8 cellular contexts compared by ENCODE assay signal in genomic region chr4:8192748-8193738, GRCh38. TPM values are rescaled to one million over a fixed set of nuclear protein-coding genes. Genes with fewer than 3 reads are reported as not detected.
A peak's percentile ranks its signal among the peaks of the same experiment; 100 is the strongest.
DNase-seq lines count a peak whose midpoint lies in the region; ATAC-seq, FAIRE-seq and TF ChIP-seq lines count a peak whose summit lies in the region.

No MANE protein-coding gene starts in this region.

- no TSS peak for BruUV-seq in endothelial cell of umbilical vein (replicated peaks; lab: Mats Ljungman, UMichigan)

- H3K4me3 ChIP-seq in A549 = no peak overlapping the region
- H3K4me3 ChIP-seq in endothelial cell of umbilical vein (replicated peaks in 1 of 3; ENCODE audit: insufficient read depth in 1 of 3, low read depth in 1 of 3, low read length in 3 of 3) = no peak overlapping the region

- ATAC-seq in A549 (peak; percentile 56 to 81; a peak in 5 of 6 replicates), GM21825 (IDR thresholded peaks at IDR 0.05; ENCODE audit: unreplicated experiment) (peak; percentile 81)

- no peaks in the 10 kb centered on the region for H4K20me1 ChIP-seq in endothelial cell of umbilical vein (replicated peaks; ENCODE audit: control insufficient read depth, extremely low read depth, insufficient read depth, low read length)

- FAIRE-seq in A549 (lab: Jason Lieb, UNC) (no peak), endothelial cell of umbilical vein (lab: Jason Lieb, UNC) (peak; percentile 92)

- TF ChIP-seq RAD21 in A549 (conservative IDR thresholded peaks at IDR 0.05 in 1 of 2, IDR thresholded peaks at IDR 0.05 in 1 of 2) = peak; percentile 51 to 68; a peak in 4 of 5 replicates
- peak; percentile 56 for TF ChIP-seq RAD21 in Ishikawa (IDR thresholded peaks at IDR 0.05; ENCODE audit: low read depth)

- H3K27ac ChIP-seq in A549 (peak overlapping the region; percentile 26 to 63; a peak in 2 of 6 replicates), endothelial cell of umbilical vein (ENCODE audit: insufficient read depth, low read depth, low read length) (no peak overlapping the region)

- TF ChIP-seq POLR2A in A549 (IDR thresholded peaks at IDR 0.05; ENCODE audit: low read length) (no peak), endothelial cell of umbilical vein (IDR thresholded peaks at IDR 0.05; ENCODE audit: low read depth, low read length) (no peak)

- no peak overlapping the region for H3K9ac ChIP-seq in endothelial cell of umbilical vein (replicated peaks; ENCODE audit: extremely low read depth, insufficient read depth, low read length)

- H3K79me2 ChIP-seq in endothelial cell of umbilical vein (ENCODE audit: control insufficient read depth, insufficient read depth, low read length) = no peaks in the 10 kb centered on the region

- 37% methylated on average over 7 of the region's 18 CpGs for WGBS in A549 (ENCODE audit: missing lambda C conversion rate)

- H3K4me2 ChIP-seq in A549 = no peak overlapping the region
- no peak overlapping the region for H3K4me2 ChIP-seq in endothelial cell of umbilical vein (ENCODE audit: insufficient read depth, low read length)

- no peaks in the 10 kb centered on the region for H3K27me3 ChIP-seq in endothelial cell of umbilical vein (ENCODE audit: control insufficient read depth in 2 of 2, insufficient read depth in 2 of 2, low read length in 2 of 2)

- POLR2A ChIA-PET in A549 (lab: Yijun Ruan, JAX) = no interaction called here
- POLR2A ChIA-PET in endothelial cell of umbilical vein (lab: Charles Lee) = no interaction called here

- intact Hi-C loops in endothelial cell of umbilical vein (cut with micrococcal nuclease) = loop anchor here (5.0 kb wide), 2 partner anchors 206 to 276 kb away; no protein-coding TSS in a partner anchor

- no peaks in the 10 kb centered on the region for H3K9me3 ChIP-seq in A549
- no peaks in the 10 kb centered on the region for H3K9me3 ChIP-seq in endothelial cell of umbilical vein (replicated peaks; ENCODE audit: control insufficient read depth, insufficient read depth, low read length)

- dilution Hi-C loops in endothelial cell of umbilical vein (cut with MboI; ENCODE audit: extremely low pct_ligation_motif_present, low sequenced_read_pairs) = no loop called here

- CTCF ChIA-PET in A549 (lab: Yijun Ruan, JAX) (interaction anchor here (1.2 to 10.8 kb wide), 4 partner anchors 13 to 218 kb away, joined by 3 to 122 read pairs (median 3); no protein-coding TSS in a partner anchor), endothelial cell of umbilical vein (lab: Charles Lee) (interaction anchor here (0.9 to 7.5 kb wide), 5 partner anchors 12 to 435 kb away, joined by 3 to 168 read pairs (median 3); no protein-coding TSS in a partner anchor)

- TF ChIP-seq CTCF in A549 (IDR thresholded peaks at IDR 0.05) (peak; percentile 42), endothelial cell of umbilical vein (IDR thresholded peaks at IDR 0.05; ENCODE audit: extremely low read depth in 1 of 2, insufficient read depth in 1 of 2, low read depth in 1 of 2, low read length in 2 of 2) (peak; percentile 9 to 18)

- no peaks in the 10 kb centered on the region for H3K9me1 ChIP-seq in endothelial cell of umbilical vein (replicated peaks; ENCODE audit: control insufficient read depth, extremely low read depth, insufficient read depth, low read length)

- peaks cover 25% of the 10 kb centered on the region for H3K4me1 ChIP-seq in A549
- peaks cover 62% of the 10 kb centered on the region for H3K4me1 ChIP-seq in endothelial cell of umbilical vein (ENCODE audit: control insufficient read depth, extremely low read depth, insufficient read depth, low read length)

- no peak overlapping the region for H2AFZ ChIP-seq in endothelial cell of umbilical vein (ENCODE audit: low read depth, low read length)

- TF ChIP-seq EP300 in A549 (IDR thresholded peaks at IDR 0.05) (no peak), Ishikawa (IDR thresholded peaks at IDR 0.05; ENCODE audit: borderline replicate concordance) (no peak)

- no peaks in the 10 kb centered on the region for H3K36me3 ChIP-seq in endothelial cell of umbilical vein (ENCODE audit: control insufficient read depth in 2 of 2, extremely low read depth in 1 of 2, insufficient read depth in 2 of 2, low read length in 2 of 2)

- DNase-seq in A549 (ENCODE audit: low read depth in 1 of 2, low spot score in 1 of 2) (peak; percentile 52 to 76), GM03348 (ENCODE audit: low spot score) (peak; percentile 42), RPMI7951 (ENCODE audit: low read depth) (peak; percentile 55), endothelial cell of umbilical vein (ENCODE audit: low read depth, low spot score) (peak; percentile 79), pons (ENCODE audit: low spot score) (peak; percentile 23)
- DNase-seq in effector CD4-positive, alpha-beta T cell = no peak

TF ChIP-seq in A549, 52 proteins besides CTCF, POLR2A, EP300 and RAD21 (continues in another document):
- TF ChIP-seq HOXB5 (CRISPR knock-in tag; IDR thresholded peaks at IDR 0.05) (no peak), FOSL2 (IDR thresholded peaks at IDR 0.05) (no peak), FOSL2 (CRISPR knock-in tag; IDR thresholded peaks at IDR 0.05) (no peak), SMC3 (IDR thresholded peaks at IDR 0.05) (peak; percentile 51), ZC3H11A (IDR thresholded peaks at IDR 0.05) (no peak), BHLHE40 (IDR thresholded peaks at IDR 0.05; ENCODE audit: low read depth, low read length) (no peak)

TF ChIP-seq in Ishikawa, 13 proteins besides CTCF, POLR2A, EP300 and RAD21:
- TF ChIP-seq EGR1 (IDR thresholded peaks at IDR 0.05) (no peak), TEAD4 (IDR thresholded peaks at IDR 0.05) (0 out of 2 replicates have a peak, but pooled peaks have one; percentile 12)

TF ChIP-seq in endothelial cell of umbilical vein, 7 proteins besides CTCF, POLR2A, EP300 and RAD21:
- no peak for TF ChIP-seq JUN (IDR thresholded peaks at IDR 0.05; ENCODE audit: borderline replicate concordance, insufficient read depth, insufficient read length, low read depth)
- TF ChIP-seq MYC (IDR thresholded peaks at IDR 0.05; ENCODE audit: low read depth, low read length) = no peak
- no peak for TF ChIP-seq GATA2 (IDR thresholded peaks at IDR 0.05; ENCODE audit: insufficient read depth, insufficient read length, low read depth, low read length)
- no peak for TF ChIP-seq EZH2 (IDR thresholded peaks at IDR 0.05; ENCODE audit: borderline replicate concordance, low read depth, low read length, severe bottlenecking)
- TF ChIP-seq FOS (IDR thresholded peaks at IDR 0.05; ENCODE audit: borderline replicate concordance, insufficient read depth, low read length) = no peak
- no peak for TF ChIP-seq POLR2AphosphoS5 (IDR thresholded peaks at IDR 0.05; ENCODE audit: insufficient read depth, low read depth, low read length)
- TF ChIP-seq MAX (IDR thresholded peaks at IDR 0.05; ENCODE audit: insufficient read depth, insufficient read length) = no peak

RNA-seq across cellular contexts. Expression of gene SH3TC1, which starts 6.0 kb away (rescaled TPM):
- polyA plus RNA-seq in A549 (2011; rRNA removed) (2.8 and 3.3 TPM in 2 replicates), A549 (2017; fragmentation: RNase III; extraction: RNeasy Plus Mini Kit Qiagen cat#74134 plus additional on column Dnase treatment) (5.4 to 8.1 TPM (median 7.4 TPM) in 3 replicates), endothelial cell of umbilical vein (96.5 and 115 TPM in 2 replicates)
- 5.0 and 6.4 TPM in 2 replicates for polyA plus RNA-seq in A549 (2012; cell fraction: cytosol; rRNA removed)
- 22.6 and 31.5 TPM in 2 replicates for polyA plus RNA-seq in A549 (2012; cell fraction: nucleus; rRNA removed)
- polyA minus RNA-seq in A549 (2011; rRNA and poly(A)+ RNA removed) = 6.0 and 8.6 TPM in 2 replicates
- total RNA-seq in RPMI7951 (2014; rRNA removed; shearing (Covaris generic)) = 6.6 and 8.9 TPM in 2 replicates
- total RNA-seq in endothelial cell of umbilical vein = 174 and 192 TPM in 2 replicates
- polyA plus RNA-seq in endothelial cell of umbilical vein (2011; cell fraction: cytosol; rRNA removed) = 35.0 and 58.8 TPM in 2 replicates
- 289 and 386 TPM in 2 replicates for polyA plus RNA-seq in endothelial cell of umbilical vein (2011; cell fraction: nucleus; rRNA removed)
- 43.1 and 46.6 TPM in 2 replicates for polyA plus RNA-seq in endothelial cell of umbilical vein (2012)
- polyA minus RNA-seq in endothelial cell of umbilical vein = 115 and 144 TPM in 2 replicates
- polyA minus RNA-seq in endothelial cell of umbilical vein (2011; cell fraction: cytosol; rRNA and poly(A)+ RNA removed) = 9.3 TPM
- 189 and 297 TPM in 2 replicates for polyA minus RNA-seq in endothelial cell of umbilical vein (2011; cell fraction: nucleus; rRNA and poly(A)+ RNA removed)

RNA-seq across cellular contexts. Expression of gene ABLIM2, which starts 34.4 kb away (rescaled TPM):
- polyA plus RNA-seq in A549 (2011; rRNA removed) (0.21 and 0.37 TPM in 2 replicates), A549 (2017; fragmentation: RNase III; extraction: RNeasy Plus Mini Kit Qiagen cat#74134 plus additional on column Dnase treatment) (0.31 to 0.40 TPM (median 0.32 TPM) in 3 replicates), endothelial cell of umbilical vein (0.18 and 0.28 TPM in 2 replicates)
- polyA plus RNA-seq in A549 (2012; cell fraction: cytosol; rRNA removed) = 0.19 and 0.46 TPM in 2 replicates
- 0.34 TPM in 2 replicates for polyA plus RNA-seq in A549 (2012; cell fraction: nucleus; rRNA removed)
- polyA minus RNA-seq in A549 (2011; rRNA and poly(A)+ RNA removed) = 0.12 and 0.68 TPM in 2 replicates
- total RNA-seq in RPMI7951 (2014; rRNA removed; shearing (Covaris generic)) = under 0.01 and 0.29 TPM in 2 replicates
- 0.30 and 0.66 TPM in 2 replicates for total RNA-seq in endothelial cell of umbilical vein
- polyA plus RNA-seq in endothelial cell of umbilical vein (2011; cell fraction: cytosol; rRNA removed) = 0.14 and 0.15 TPM in 2 replicates
- polyA plus RNA-seq in endothelial cell of umbilical vein (2011; cell fraction: nucleus; rRNA removed) = 0.17 and 0.32 TPM in 2 replicates
- polyA plus RNA-seq in endothelial cell of umbilical vein (2012) = 0.07 and 0.10 TPM in 2 replicates
- 0.53 TPM in 1 of 2 replicates, not detected in the other for polyA minus RNA-seq in endothelial cell of umbilical vein
- 2.8 TPM for polyA minus RNA-seq in endothelial cell of umbilical vein (2011; cell fraction: cytosol; rRNA and poly(A)+ RNA removed)
- 0.24 TPM in 1 of 2 replicates, not detected in the other for polyA minus RNA-seq in endothelial cell of umbilical vein (2011; cell fraction: nucleus; rRNA and poly(A)+ RNA removed)

Comparison
In these comparisons a context has a peak if more than half of its experiments do, and no peak if none do; other contexts are left out.
1. RNA of gene SH3TC1, which starts 6.0 kb away (total RNA-seq): 174 to 192 TPM in endothelial cell of umbilical vein; 6.6 to 8.9 TPM in RPMI7951; every median in the first group is over 10 times any median in the second.